18 cellular contexts compared by ENCODE assay signal in genomic region chr17:13943859-13944258, GRCh38.
DNase-seq lines count a peak whose midpoint lies in the region; ATAC-seq and TF ChIP-seq lines count a peak whose summit lies in the region.
"Had no signal": no experiment of that assay in that cellular context is flagged by ENCODE, and none has a peak within 500 bp of the region (broad histone marks: within the 10 kb centered on the region; RNA-seq: fewer than 3 reads in every experiment).

No MANE protein-coding gene starts in this region.

- peaks cover 5% of the 10 kb centered on the region for H3K9me3 Mint-ChIP-seq in activated CD4-positive, alpha-beta T cell treated with anti-CD3 and anti-CD28 coated beads for 36 hours (ENCODE audit: low read depth)

- POLR2A ChIA-PET in activated CD4-positive, alpha-beta T cell treated with anti-CD3 and anti-CD28 coated beads for 36 hours (lab: Charles Lee): no interaction called here

- no peak for TF ChIP-seq POLR2A in Peyer's patch (IDR thresholded peaks at IDR 0.05)

- H3K9me2 ChIP-seq in Karpas-422 (replicated peaks; ENCODE audit: insufficient read depth, low read length): no peaks in the 10 kb centered on the region

- no peak overlapping the region for H3K27ac Mint-ChIP-seq in activated CD4-positive, alpha-beta T cell treated with anti-CD3 and anti-CD28 coated beads for 36 hours
- H3K27ac Mint-ChIP-seq: B cell had no signal

- peaks cover 18% of the 10 kb centered on the region for H3K4me1 ChIP-seq in BLaER1
- peaks cover 40% of the 10 kb centered on the region for H3K4me1 ChIP-seq in Karpas-422 (ENCODE audit: low read length)
- no peaks in the 10 kb centered on the region for H3K4me1 ChIP-seq in Peyer's patch
- H3K4me1 ChIP-seq: HAP-1 had no signal

- H3K4me3 ChIP-seq in BLaER1: no peak overlapping the region
- peak overlapping the region; percentile 24; the same call in 1 of the 2 replicates for H3K4me3 ChIP-seq in Karpas-422 (ENCODE audit: low read length)
- H3K4me3 ChIP-seq in Peyer's patch: no peak overlapping the region
- H3K4me3 ChIP-seq: HAP-1 had no signal

- peak; percentile 74 for DNase-seq in Karpas-422
- DNase-seq in left kidney (ENCODE audit: low read depth, low spot score): peak; percentile 10
- peak; percentile 42 for DNase-seq in retina
- DNase-seq in activated CD4-positive, alpha-beta T cell treated with anti-CD3 and anti-CD28 coated beads for 36 hours: no peak
- no peak for DNase-seq in NCI-H2171 (lab: John Stamatoyannopoulos, UW)
- no peak for DNase-seq in activated CD4-positive, alpha-beta T cell treated with anti-CD3 and anti-CD28 coated beads for 1 hour
- no peak for DNase-seq in Peyer's patch
- DNase-seq: C1 segment of cervical spinal cord; Calu3; CD4-positive, alpha-beta memory T cell; COR-L47; DMS53; DMS79 treated with DMSO at 0.1 percent for 48 hours; GOT3 had no signal

- H3K79me2 ChIP-seq in Karpas-422 (ENCODE audit: low read length): no peaks in the 10 kb centered on the region

- H3K9me3 ChIP-seq in BLaER1 (peaks cover 5% of the 10 kb centered on the region; the same call in 1 of the 2 replicates), Karpas-422 (ENCODE audit: low read length) (no peaks in the 10 kb centered on the region), Peyer's patch (no peaks in the 10 kb centered on the region)
- H3K9me3 ChIP-seq: HAP-1 had no signal

- ATAC-seq in activated CD4-positive, alpha-beta T cell treated with anti-CD3 and anti-CD28 coated beads for 36 hours: no peak

- no peak for TF ChIP-seq CTCF in Peyer's patch (IDR thresholded peaks at IDR 0.05)

- intact Hi-C loops in activated CD4-positive, alpha-beta T cell treated with anti-CD3 and anti-CD28 coated beads for 36 hours (cut with DNase I, micrococcal nuclease): no loop called here

- H3K27ac ChIP-seq in BLaER1 (no peak overlapping the region), Karpas-422 (ENCODE audit: low read length) (no peak overlapping the region), Peyer's patch (no peak overlapping the region)
- H3K27ac ChIP-seq: 22Rv1 had no signal

- no peaks in the 10 kb centered on the region for H3K4me1 Mint-ChIP-seq in activated CD4-positive, alpha-beta T cell treated with anti-CD3 and anti-CD28 coated beads for 36 hours
- H3K4me1 Mint-ChIP-seq: CD4-positive, alpha-beta memory T cell had no signal

- H4K20me1 ChIP-seq in BLaER1: no peaks in the 10 kb centered on the region
- H4K20me1 ChIP-seq in Karpas-422 (ENCODE audit: insufficient read depth, low read depth, low read length): no peaks in the 10 kb centered on the region

- no peaks in the 10 kb centered on the region for H3K27me3 ChIP-seq in BLaER1
- no peaks in the 10 kb centered on the region for H3K27me3 ChIP-seq in Karpas-422 (ENCODE audit: low read length)
- H3K27me3 ChIP-seq in Peyer's patch: no peaks in the 10 kb centered on the region

- no peak overlapping the region for H3K4me3 Mint-ChIP-seq in activated CD4-positive, alpha-beta T cell treated with anti-CD3 and anti-CD28 coated beads for 36 hours
- H3K4me3 Mint-ChIP-seq: B cell; CD4-positive, alpha-beta memory T cell had no signal

- peak overlapping the region; percentile 69 for H3K4me2 ChIP-seq in BLaER1
- peak overlapping the region; percentile 38 for H3K4me2 ChIP-seq in Karpas-422 (ENCODE audit: low read depth, low read length, poor library complexity, severe bottlenecking)

- CTCF ChIA-PET in activated CD4-positive, alpha-beta T cell treated with anti-CD3 and anti-CD28 coated beads for 36 hours (lab: Charles Lee): no interaction called here

- H3K9ac ChIP-seq in BLaER1 (no peak overlapping the region), Karpas-422 (ENCODE audit: low read length) (no peak overlapping the region)

- H2AFZ ChIP-seq in Karpas-422 (ENCODE audit: low read length): no peak overlapping the region

- H3K36me3 ChIP-seq in BLaER1: peaks cover 6% of the 10 kb centered on the region
- no peaks in the 10 kb centered on the region for H3K36me3 ChIP-seq in Karpas-422 (ENCODE audit: insufficient read depth, low read length)
- H3K36me3 ChIP-seq in Peyer's patch: no peaks in the 10 kb centered on the region
- H3K36me3 ChIP-seq: HAP-1 had no signal

- no peaks in the 10 kb centered on the region for H3K27me3 Mint-ChIP-seq in activated CD4-positive, alpha-beta T cell treated with anti-CD3 and anti-CD28 coated beads for 36 hours
- H3K27me3 Mint-ChIP-seq: B cell; CD4-positive, alpha-beta memory T cell had no signal

- no peaks in the 10 kb centered on the region for H3K36me3 Mint-ChIP-seq in activated CD4-positive, alpha-beta T cell treated with anti-CD3 and anti-CD28 coated beads for 36 hours (ENCODE audit: low read depth)

Comparison
In these comparisons a context has a peak if more than half of its experiments do, and no peak if none do; other contexts are left out.
1. DNase-seq: peak in Karpas-422 (single experiment), left kidney (single experiment) and retina (single experiment); none in activated CD4-positive, alpha-beta T cell treated with anti-CD3 and anti-CD28 coated beads for 36 hours (single experiment), NCI-H2171 (single experiment), activated CD4-positive, alpha-beta T cell treated with anti-CD3 and anti-CD28 coated beads for 1 hour (single experiment) and Peyer's patch (0 of 3).